31 cellular contexts compared by ENCODE assay signal in the genomic region with DNA sequence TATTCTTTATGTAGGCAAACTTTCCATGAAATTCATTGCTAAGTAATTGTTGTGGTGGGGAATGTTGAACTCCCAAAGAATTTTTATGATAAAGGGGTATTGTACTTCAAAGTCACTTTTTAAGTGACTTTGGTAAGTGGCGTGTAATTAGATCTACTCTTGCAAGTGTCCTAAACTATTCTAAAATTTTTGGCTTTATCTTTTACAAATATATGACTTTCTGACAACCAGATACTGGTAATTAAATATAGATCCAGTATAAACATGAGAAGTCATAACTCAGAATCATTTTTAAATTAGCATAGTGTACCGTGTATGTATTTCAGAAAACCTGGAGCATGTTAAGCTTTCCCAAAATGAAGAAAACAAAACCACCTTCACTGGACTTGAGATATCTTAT.
A peak's percentile ranks its signal among the peaks of the same experiment; 100 is the strongest.
DNase-seq lines count a peak whose midpoint lies in the region; ATAC-seq, FAIRE-seq and TF ChIP-seq lines count a peak whose summit lies in the region.
"Had no signal": no experiment of that assay in that cellular context is flagged by ENCODE, and none has a peak within 500 bp of the region (broad histone marks: within the 10 kb centered on the region; RNA-seq: fewer than 3 reads in every experiment).

No MANE protein-coding gene starts in this region.

- H3K27me3 ChIP-seq in SK-N-SH (ENCODE audit: insufficient read depth) (no peaks in the 10 kb centered on the region), colonic mucosa (no peaks in the 10 kb centered on the region)
- H3K27me3 ChIP-seq: BE2C; BLaER1; BLaER1 treated with 17β-estradiol and CSF1 and Interleukin-3, amounts not matched to agents 10 nM and 100 nM had no signal

- ATAC-seq in SK-N-SH treated with all-trans-retinoic acid at 6 μM for 48 hours (no peak), A549 (no peak)
- ATAC-seq: CD8-positive, alpha-beta T cell had no signal

- DNase-seq in SK-N-SH = no peak
- DNase-seq in A549 (ENCODE audit: low read depth in 1 of 2, low spot score in 1 of 2) = no peak
- DNase-seq in activated T-cell treated with anti-CD3 and anti-CD28 coated beads, Interleukin-2, amount 50 U/mL, for 48 hours = no peak
- DNase-seq in colonic mucosa = no peak
- DNase-seq: 8988T; ACHN; AML-193; BE2C; C1 segment of cervical spinal cord; Caco-2; Calu3; CD4-positive, alpha-beta memory T cell; CD4-positive, alpha-beta T cell; CD4-positive, CD25-positive, alpha-beta regulatory T cell; CD8-positive, alpha-beta memory T cell; CD8-positive, alpha-beta T cell; COR-L47; DMS 273 treated with DMSO at 0.1 percent for 48 hours; DMS153; DMS53; DMS79; DMS79 treated with DMSO at 0.1 percent for 48 hours; DND-41; EL had no signal

- H3K9ac ChIP-seq in SK-N-SH (no peak overlapping the region), colonic mucosa (ENCODE audit: low read depth in 2 of 2, low read length in 2 of 2) (no peak overlapping the region)
- H3K9ac ChIP-seq: BLaER1; BLaER1 treated with 17β-estradiol and CSF1 and Interleukin-3, amounts not matched to agents 10 nM and 100 nM had no signal

- H3K4me2 ChIP-seq in SK-N-SH = no peak overlapping the region
- H3K4me2 ChIP-seq in A549 = no peak overlapping the region
- H3K4me2 ChIP-seq: BLaER1; BLaER1 treated with 17β-estradiol and CSF1 and Interleukin-3, amounts not matched to agents 10 nM and 100 nM had no signal

- H3K4me3 ChIP-seq in SK-N-SH (ENCODE audit: low read depth in 2 of 2, low read length in 1 of 2) (no peak overlapping the region), A549 (no peak overlapping the region), colonic mucosa (no peak overlapping the region)
- H3K4me3 ChIP-seq: BLaER1; BLaER1 treated with 17β-estradiol and CSF1 and Interleukin-3, amounts not matched to agents 10 nM and 100 nM had no signal

- H3K79me2 ChIP-seq in SK-N-SH (ENCODE audit: insufficient read depth) = no peaks in the 10 kb centered on the region

- no peaks in the 10 kb centered on the region for H3K9me2 ChIP-seq in SK-N-SH

- peaks cover 0 to 7% of the 10 kb centered on the region in 2 experiments; a peak in 2 of 4 replicates for H3K4me1 ChIP-seq in SK-N-SH (ENCODE audit: control insufficient read depth in 1 of 2, insufficient read depth in 2 of 2, low read depth in 1 of 2, low read length in 1 of 2)
- peaks cover 11% of the 10 kb centered on the region; the same call in 1 of the 3 replicates for H3K4me1 ChIP-seq in A549
- no peaks in the 10 kb centered on the region for H3K4me1 ChIP-seq in colonic mucosa
- H3K4me1 ChIP-seq: Caco-2 had no signal

- CTCF ChIA-PET in SK-N-SH (lab: Yijun Ruan, JAX) (interaction anchor here (1.1 to 1.8 kb wide), 2 partner anchors 12 to 355 kb away, joined by 4 to 5 read pairs; no protein-coding TSS in a partner anchor), A549 (lab: Yijun Ruan, JAX) (interaction anchor here (0.5 to 1.6 kb wide), 2 partner anchors 9 to 57 kb away, joined by 4 to 6 read pairs; no protein-coding TSS in a partner anchor)

- POLR2A ChIA-PET in SK-N-SH (lab: Yijun Ruan, JAX) = no interaction called here
- POLR2A ChIA-PET in A549 (lab: Yijun Ruan, JAX) = no interaction called here

- WGBS in SK-N-SH (ENCODE audit: low lambda C conversion rate) = 85% methylated on average over 2 of the region's 2 CpGs
- 87% methylated on average over 2 of the region's 2 CpGs for WGBS in A549 (ENCODE audit: missing lambda C conversion rate)

- no peaks in the 10 kb centered on the region for H3K36me3 ChIP-seq in SK-N-SH (replicated peaks in 1 of 2; ENCODE audit: control insufficient read depth in 1 of 2, insufficient read depth in 2 of 2, low read length in 1 of 2)
- no peaks in the 10 kb centered on the region for H3K36me3 ChIP-seq in colonic mucosa
- H3K36me3 ChIP-seq: BE2C, BLaER1 had no signal

- H4K20me1 ChIP-seq in SK-N-SH (ENCODE audit: insufficient read depth) = no peaks in the 10 kb centered on the region
- H4K20me1 ChIP-seq: BLaER1; BLaER1 treated with 17β-estradiol and CSF1 and Interleukin-3, amounts not matched to agents 10 nM and 100 nM had no signal

- no peak for TF ChIP-seq EP300 in SK-N-SH (IDR thresholded peaks at IDR 0.05; ENCODE audit: borderline replicate concordance in 1 of 2, low read depth in 1 of 2, low read length in 1 of 2)
- no peak for TF ChIP-seq EP300 in A549 (IDR thresholded peaks at IDR 0.05)

- TF ChIP-seq POLR2A in A549 (IDR thresholded peaks at IDR 0.05; ENCODE audit: low read length) = no peak

- no peak for TF ChIP-seq CTCF in SK-N-SH (IDR thresholded peaks at IDR 0.05)
- no peak for TF ChIP-seq CTCF in A549 (IDR thresholded peaks at IDR 0.05)
- no peak for TF ChIP-seq CTCF in colonic mucosa (IDR thresholded peaks at IDR 0.05)

- no peak overlapping the region for H2AFZ ChIP-seq in SK-N-SH (ENCODE audit: low read depth)

- H3K9me3 ChIP-seq in SK-N-SH (no peaks in the 10 kb centered on the region), A549 (no peaks in the 10 kb centered on the region), colonic mucosa (no peaks in the 10 kb centered on the region)
- H3K9me3 ChIP-seq: BE2C, BLaER1, Caco-2 had no signal

- no peaks in the 10 kb centered on the region for H3F3A ChIP-seq in SK-N-SH (replicated peaks; ENCODE audit: insufficient read depth)

- FAIRE-seq in A549 (lab: Jason Lieb, UNC) (peak; percentile 7), G401.6 (lab: Jason Lieb, UNC) (peak; percentile 6)
- FAIRE-seq: A204.1 had no signal

- intact Hi-C loops in colonic mucosa (cut with DNase I) = no loop called here

- TF ChIP-seq RAD21 in SK-N-SH (IDR thresholded peaks at IDR 0.05; ENCODE audit: low read length) = no peak
- no peak for TF ChIP-seq RAD21 in A549 (conservative IDR thresholded peaks at IDR 0.05 in 1 of 2, IDR thresholded peaks at IDR 0.05 in 1 of 2)

- H3K27ac ChIP-seq in SK-N-SH (ENCODE audit: low read depth in 2 of 2, low read length in 1 of 2) = no peak overlapping the region
- no peak overlapping the region for H3K27ac ChIP-seq in A549
- no peak overlapping the region for H3K27ac ChIP-seq in colonic mucosa
- H3K27ac ChIP-seq: 22Rv1; BLaER1; BLaER1 treated with 17β-estradiol and CSF1 and Interleukin-3, amounts not matched to agents 10 nM and 100 nM; C4-2B had no signal

TF ChIP-seq in SK-N-SH treated with all-trans-retinoic acid at 6 μM for 48 hours, 23 proteins besides CTCF, POLR2A, EP300 and RAD21 (continues in another document):
- no peak for TF ChIP-seq RARB (CRISPR knock-in tag; IDR thresholded peaks at IDR 0.05)
- no peak for TF ChIP-seq ZFP3 (CRISPR knock-in tag; IDR thresholded peaks at IDR 0.05)
- TF ChIP-seq ARNTL (CRISPR knock-in tag; IDR thresholded peaks at IDR 0.05; ENCODE audit: borderline replicate concordance, low read depth) = no peak
- TF ChIP-seq GLIS3 (CRISPR knock-in tag; IDR thresholded peaks at IDR 0.05) = peak; percentile 94
- TF ChIP-seq, protein P1, sequence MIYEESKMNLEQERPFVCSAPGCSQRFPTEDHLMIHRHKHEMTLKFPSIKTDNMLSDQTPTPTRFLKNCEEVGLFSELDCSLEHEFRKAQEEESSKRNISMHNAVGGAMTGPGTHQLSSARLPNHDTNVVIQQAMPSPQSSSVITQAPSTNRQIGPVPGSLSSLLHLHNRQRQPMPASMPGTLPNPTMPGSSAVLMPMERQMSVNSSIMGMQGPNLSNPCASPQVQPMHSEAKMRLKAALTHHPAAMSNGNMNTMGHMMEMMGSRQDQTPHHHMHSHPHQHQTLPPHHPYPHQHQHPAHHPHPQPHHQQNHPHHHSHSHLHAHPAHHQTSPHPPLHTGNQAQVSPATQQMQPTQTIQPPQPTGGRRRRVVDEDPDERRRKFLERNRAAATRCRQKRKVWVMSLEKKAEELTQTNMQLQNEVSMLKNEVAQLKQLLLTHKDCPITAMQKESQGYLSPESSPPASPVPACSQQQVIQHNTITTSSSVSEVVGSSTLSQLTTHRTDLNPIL (CRISPR knock-in tag; IDR thresholded peaks at IDR 0.05; ENCODE audit: low read depth) = peak; percentile 86

TF ChIP-seq in SK-N-SH, 30 proteins besides CTCF, POLR2A, EP300 and RAD21 (continues in another document):
- no peak for TF ChIP-seq ELF1 (IDR thresholded peaks at IDR 0.05)
- TF ChIP-seq SMC3 (IDR thresholded peaks at IDR 0.05; ENCODE audit: low read depth, low read length) = no peak
- TF ChIP-seq, protein P2, sequence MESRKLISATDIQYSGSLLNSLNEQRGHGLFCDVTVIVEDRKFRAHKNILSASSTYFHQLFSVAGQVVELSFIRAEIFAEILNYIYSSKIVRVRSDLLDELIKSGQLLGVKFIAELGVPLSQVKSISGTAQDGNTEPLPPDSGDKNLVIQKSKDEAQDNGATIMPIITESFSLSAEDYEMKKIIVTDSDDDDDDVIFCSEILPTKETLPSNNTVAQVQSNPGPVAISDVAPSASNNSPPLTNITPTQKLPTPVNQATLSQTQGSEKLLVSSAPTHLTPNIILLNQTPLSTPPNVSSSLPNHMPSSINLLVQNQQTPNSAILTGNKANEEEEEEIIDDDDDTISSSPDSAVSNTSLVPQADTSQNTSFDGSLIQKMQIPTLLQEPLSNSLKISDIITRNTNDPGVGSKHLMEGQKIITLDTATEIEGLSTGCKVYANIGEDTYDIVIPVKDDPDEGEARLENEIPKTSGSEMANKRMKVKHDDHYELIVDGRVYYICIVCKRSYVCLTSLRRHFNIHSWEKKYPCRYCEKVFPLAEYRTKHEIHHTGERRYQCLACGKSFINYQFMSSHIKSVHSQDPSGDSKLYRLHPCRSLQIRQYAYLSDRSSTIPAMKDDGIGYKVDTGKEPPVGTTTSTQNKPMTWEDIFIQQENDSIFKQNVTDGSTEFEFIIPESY (IDR thresholded peaks at IDR 0.05; ENCODE audit: borderline replicate concordance, low read depth) = no peak
- no peak for TF ChIP-seq YY1 (IDR thresholded peaks at IDR 0.05; ENCODE audit: low read depth)
- TF ChIP-seq NFIC (IDR thresholded peaks at IDR 0.05; ENCODE audit: borderline replicate concordance) = no peak

TF ChIP-seq in A549, 52 proteins besides CTCF, POLR2A, EP300 and RAD21:
- no peak for TF ChIP-seq KDM1A (IDR thresholded peaks at IDR 0.05; ENCODE audit: low read depth)
- TF ChIP-seq, protein P3, sequence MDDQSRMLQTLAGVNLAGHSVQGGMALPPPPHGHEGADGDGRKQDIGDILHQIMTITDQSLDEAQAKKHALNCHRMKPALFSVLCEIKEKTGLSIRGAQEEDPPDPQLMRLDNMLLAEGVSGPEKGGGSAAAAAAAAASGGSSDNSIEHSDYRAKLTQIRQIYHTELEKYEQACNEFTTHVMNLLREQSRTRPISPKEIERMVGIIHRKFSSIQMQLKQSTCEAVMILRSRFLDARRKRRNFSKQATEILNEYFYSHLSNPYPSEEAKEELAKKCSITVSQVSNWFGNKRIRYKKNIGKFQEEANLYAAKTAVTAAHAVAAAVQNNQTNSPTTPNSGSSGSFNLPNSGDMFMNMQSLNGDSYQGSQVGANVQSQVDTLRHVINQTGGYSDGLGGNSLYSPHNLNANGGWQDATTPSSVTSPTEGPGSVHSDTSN (IDR thresholded peaks at IDR 0.05) = no peak
- no peak for TF ChIP-seq FOXS1 (CRISPR knock-in tag; IDR thresholded peaks at IDR 0.05)
- TF ChIP-seq CHD2 (IDR thresholded peaks at IDR 0.05; ENCODE audit: low read length, partially characterized antibody) = no peak
- TF ChIP-seq ZFP36 (IDR thresholded peaks at IDR 0.05; ENCODE audit: borderline replicate concordance, partially characterized antibody) = no peak
- no peak for TF ChIP-seq RCOR1 (IDR thresholded peaks at IDR 0.05; ENCODE audit: low read depth, low read length)
